In the genomic region with DNA sequence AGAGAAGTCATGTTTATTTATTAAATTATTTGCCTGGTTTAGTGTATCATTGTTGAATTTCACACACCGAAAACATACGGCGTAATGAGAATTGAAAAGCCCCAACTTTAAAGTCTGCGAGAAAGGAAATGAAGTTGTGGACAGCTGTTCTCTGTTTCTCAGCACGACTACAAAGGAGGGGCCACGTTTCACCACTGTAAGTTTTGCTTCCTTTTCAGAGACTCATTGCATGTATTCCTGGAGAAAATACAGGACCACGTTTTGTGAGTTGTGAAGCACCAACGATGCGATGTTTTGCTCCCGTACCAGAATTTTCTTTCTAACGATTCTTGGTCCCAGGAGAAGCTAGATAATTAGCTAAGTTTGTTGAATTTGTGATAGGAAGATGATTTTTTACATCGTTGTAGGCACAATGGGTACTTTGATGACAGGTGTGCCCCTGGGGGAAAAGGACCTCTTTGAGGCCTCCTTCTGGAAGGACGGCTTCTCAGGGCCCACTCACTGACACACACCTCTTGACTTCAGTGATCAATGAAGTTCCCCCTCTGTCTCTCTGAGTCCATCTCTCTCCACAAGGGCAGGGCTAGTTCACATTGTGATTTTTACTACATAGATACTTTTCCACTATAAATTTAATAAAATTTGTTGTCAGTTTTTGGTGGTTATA, we compare ENCODE assay signal across 9 cellular contexts. TPM values are rescaled to one million over a fixed set of nuclear protein-coding genes. Genes with fewer than 3 reads are reported as not detected.
DNase-seq lines count a peak whose midpoint lies in the region; ATAC-seq and TF ChIP-seq lines count a peak whose summit lies in the region.
"Had no signal": no experiment of that assay in that cellular context is flagged by ENCODE, and none has a peak within 500 bp of the region (broad histone marks: within the 10 kb centered on the region; RNA-seq: fewer than 3 reads in every experiment).

No MANE protein-coding gene starts in this region.

- no peaks in the 10 kb centered on the region for H3K36me3 ChIP-seq in BLaER1 treated with 17β-estradiol and CSF1 and Interleukin-3, amounts not matched to agents 10 nM and 100 nM

- H3K4me3 Mint-ChIP-seq in activated CD8-positive, alpha-beta T cell treated with anti-CD3 and anti-CD28 coated beads for 36 hours: peak overlapping the region; percentile 69

- H3K9ac ChIP-seq in BLaER1 treated with 17β-estradiol and CSF1 and Interleukin-3, amounts not matched to agents 10 nM and 100 nM: peak overlapping the region; percentile 25 to 81 (median 75); a peak in 20 of 22 replicates

- H3K9me3 ChIP-seq in BLaER1 treated with 17β-estradiol and CSF1 and Interleukin-3, amounts not matched to agents 10 nM and 100 nM (replicated peaks in 1 of 11): peaks cover 6 to 31% (median 23%) of the 10 kb centered on the region in 11 experiments; a peak in 21 of 22 replicates

- peak overlapping the region; percentile 79 to 96 (median 86) for H3K4me2 ChIP-seq in BLaER1 treated with 17β-estradiol and CSF1 and Interleukin-3, amounts not matched to agents 10 nM and 100 nM

- peak overlapping the region; percentile 96 for H3K27ac Mint-ChIP-seq in activated CD8-positive, alpha-beta T cell treated with anti-CD3 and anti-CD28 coated beads for 36 hours

- DNase-seq in activated CD8-positive, alpha-beta T cell treated with anti-CD3 and anti-CD28 coated beads for 36 hours: peak; percentile 62
- DNase-seq in dorsolateral prefrontal cortex (no peak), retina (no peak), dedifferentiated amniotic fluid mesenchymal stem cell (ENCODE audit: extremely low spot score) (no peak), putamen (ENCODE audit: low spot score) (no peak)
- DNase-seq: NCI-H1694 had no signal

- H3K27me3 ChIP-seq in BLaER1 treated with 17β-estradiol and CSF1 and Interleukin-3, amounts not matched to agents 10 nM and 100 nM: no peaks in the 10 kb centered on the region
- no peaks in the 10 kb centered on the region for H3K27me3 ChIP-seq in dorsolateral prefrontal cortex

- H3K9me3 Mint-ChIP-seq in activated CD8-positive, alpha-beta T cell treated with anti-CD3 and anti-CD28 coated beads for 36 hours: peaks cover 7% of the 10 kb centered on the region

- CTCF ChIA-PET in activated CD8-positive, alpha-beta T cell treated with anti-CD3 and anti-CD28 coated beads for 36 hours (lab: Charles Lee): interaction anchor here (1.0 to 1.4 kb wide), 5 partner anchors 9 to 23 kb away, joined by 3 to 4 read pairs (median 4); no protein-coding TSS in a partner anchor

- H4K20me1 ChIP-seq in BLaER1 treated with 17β-estradiol and CSF1 and Interleukin-3, amounts not matched to agents 10 nM and 100 nM: no peaks in the 10 kb centered on the region

- H3K27ac ChIP-seq in BLaER1 treated with 17β-estradiol and CSF1 and Interleukin-3, amounts not matched to agents 10 nM and 100 nM: peak overlapping the region; percentile 36 to 97 (median 89); a peak in 21 of 22 replicates
- H3K27ac ChIP-seq in dorsolateral prefrontal cortex: no peak overlapping the region

- ATAC-seq in GM19035 (IDR thresholded peaks at IDR 0.05; ENCODE audit: unreplicated experiment) (peak; percentile 66), HG03066 (IDR thresholded peaks at IDR 0.05; ENCODE audit: low read depth, unreplicated experiment) (peak; percentile 58)
- peak; percentile 45 for ATAC-seq in activated CD8-positive, alpha-beta T cell treated with anti-CD3 and anti-CD28 coated beads for 36 hours

- POLR2A ChIA-PET in activated CD8-positive, alpha-beta T cell treated with anti-CD3 and anti-CD28 coated beads for 36 hours (lab: Charles Lee): interaction anchor here (1.2 to 2.3 kb wide), 4 partner anchors 9 to 19 kb away, joined by 3 to 8 read pairs (median 4); no protein-coding TSS in a partner anchor

- intact Hi-C loops in activated CD8-positive, alpha-beta T cell treated with anti-CD3 and anti-CD28 coated beads for 36 hours (cut with micrococcal nuclease): no loop called here
- intact Hi-C loops in dorsolateral prefrontal cortex (cut with DNase I): no loop called here

- peak overlapping the region in 9 of 10 experiments; percentile 8 to 42 (median 29); a peak in 12 of 20 replicates for H3K4me3 ChIP-seq in BLaER1 treated with 17β-estradiol and CSF1 and Interleukin-3, amounts not matched to agents 10 nM and 100 nM
- H3K4me3 ChIP-seq in dorsolateral prefrontal cortex: no peak overlapping the region

- no peak for TF ChIP-seq CTCF in activated CD8-positive, alpha-beta T cell treated with anti-CD3 and anti-CD28 coated beads for 36 hours (IDR thresholded peaks at IDR 0.05)
- no peak for TF ChIP-seq CTCF in dorsolateral prefrontal cortex (IDR thresholded peaks at IDR 0.05 in 54 of 56, conservative IDR thresholded peaks at IDR 0.05 in 2 of 56; ENCODE audit: low read depth in 1 of 56, partially characterized antibody in 56 of 56)

- H3K27me3 Mint-ChIP-seq in activated CD8-positive, alpha-beta T cell treated with anti-CD3 and anti-CD28 coated beads for 36 hours: no peaks in the 10 kb centered on the region

- peaks cover 34% of the 10 kb centered on the region for H3K36me3 Mint-ChIP-seq in activated CD8-positive, alpha-beta T cell treated with anti-CD3 and anti-CD28 coated beads for 36 hours (ENCODE audit: low read depth)

- H3K4me1 Mint-ChIP-seq in activated CD8-positive, alpha-beta T cell treated with anti-CD3 and anti-CD28 coated beads for 36 hours (ENCODE audit: low read depth): peaks cover 90% of the 10 kb centered on the region

- H3K4me1 ChIP-seq in BLaER1 treated with 17β-estradiol and CSF1 and Interleukin-3, amounts not matched to agents 10 nM and 100 nM: peaks cover 30 to 62% (median 52%) of the 10 kb centered on the region in 10 experiments

RNA-seq across cellular contexts. Expression of a gene that starts 23.7 kb away (rescaled TPM):
- 1 to 10 TPM; 2.4 to 3.4 TPM for total RNA-seq in activated CD8-positive, alpha-beta T cell treated with anti-CD3 and anti-CD28 coated beads for 36 hours
- total RNA-seq in dorsolateral prefrontal cortex: 10 to 100 TPM in 79 of 120 experiments, 1 to 10 TPM in 41; 4.7 to 29.3 (median 11.7) TPM

Comparison
In these comparisons a context has a peak if more than half of its experiments do, and no peak if none do; other contexts are left out.
1. H3K27ac ChIP-seq: peak in BLaER1 treated with 17β-estradiol and CSF1 and Interleukin-3, amounts not matched to agents 10 nM and 100 nM (11 of 11); none in dorsolateral prefrontal cortex (0 of 59).
2. H3K4me3 ChIP-seq: peak in BLaER1 treated with 17β-estradiol and CSF1 and Interleukin-3, amounts not matched to agents 10 nM and 100 nM (9 of 10); none in dorsolateral prefrontal cortex (0 of 59).
3. Peak in every context shown above with its lines, with median percentiles within 50 percentile points of each other: ATAC-seq.